ENCODE assay signal across 9 cellular contexts in the genomic region with DNA sequence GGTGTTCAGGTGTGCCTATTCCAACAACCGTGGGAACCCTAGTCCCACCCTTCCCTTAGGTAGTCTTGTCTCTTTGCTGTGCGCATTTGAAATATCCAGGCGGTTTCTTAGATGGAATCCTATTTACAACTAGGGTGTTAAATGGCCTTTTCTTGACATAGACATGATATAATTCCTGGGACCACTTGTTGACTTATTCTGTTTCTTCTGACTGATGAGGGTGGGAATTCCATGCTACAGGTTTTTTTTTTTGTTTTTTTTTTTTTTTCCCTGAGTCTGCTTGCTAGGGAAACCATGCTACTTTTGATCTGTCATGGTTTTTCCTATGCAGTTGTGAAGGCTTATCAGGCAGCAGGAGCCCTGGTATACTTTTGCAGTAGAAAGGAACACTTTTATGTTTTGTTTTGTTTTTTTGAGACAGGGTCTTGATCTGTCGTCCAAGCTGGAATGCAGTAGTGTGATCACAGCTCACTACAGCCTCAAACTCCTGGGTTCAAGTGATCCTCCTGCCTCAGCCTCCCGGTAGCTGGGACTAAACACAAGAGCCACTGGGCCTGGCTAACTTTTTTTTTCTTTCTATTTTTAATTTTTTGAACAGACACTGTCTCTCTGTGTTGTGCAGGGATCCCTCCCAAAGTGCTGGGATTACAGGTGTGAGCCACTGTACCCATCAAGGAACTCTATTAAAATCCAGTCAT. TPM values are rescaled to one million over a fixed set of nuclear protein-coding genes. Genes with fewer than 3 reads are reported as not detected.
DNase-seq lines count a peak whose midpoint lies in the region; ATAC-seq and TF ChIP-seq lines count a peak whose summit lies in the region.
"Had no signal": no experiment of that assay in that cellular context is flagged by ENCODE, and none has a peak within 500 bp of the region (broad histone marks: within the 10 kb centered on the region; RNA-seq: fewer than 3 reads in every experiment).

No MANE protein-coding gene starts in this region.

- no peak overlapping the region for H3K9ac ChIP-seq in iPS-15b (ENCODE audit: low read depth, low read length)

- H3K9me3 ChIP-seq in HAP-1, result no peaks in the 10 kb centered on the region
- H3K9me3 ChIP-seq in iPS-15b (ENCODE audit: control insufficient read depth, insufficient read depth, low read length), result no peaks in the 10 kb centered on the region
- H3K9me3 ChIP-seq in spleen, result no peaks in the 10 kb centered on the region
- H3K9me3 ChIP-seq in mucosa of descending colon, result no peaks in the 10 kb centered on the region

- H3K27ac ChIP-seq in spleen, result peak overlapping the region; percentile 85 to 100 (median 98)

- in situ Hi-C loops in HAP-1 (cut with MboI; ENCODE audit: low sequenced_read_pairs), result no loop called here

- H3K4me3 ChIP-seq in HAP-1 (peak overlapping the region; percentile 90), WI38 (ENCODE audit: low read depth, low read length) (peak overlapping the region; percentile 88), iPS-15b (ENCODE audit: low read depth, low read length) (peak overlapping the region; percentile 59), spleen (peak overlapping the region; percentile 85 to 94 (median 92)), mucosa of descending colon (no peak overlapping the region)

- 50 to 69% (median 57%) methylated on average over 5 of the region's 5 CpGs for WGBS in spleen, 5 donors

- no peak for TF ChIP-seq CTCF in WI38 (IDR thresholded peaks at IDR 0.05; ENCODE audit: low read depth, low read length)
- TF ChIP-seq CTCF in spleen (IDR thresholded peaks at IDR 0.05 in 8 of 11, conservative IDR thresholded peaks at IDR 0.05 in 3 of 11), result no peak
- no peak for TF ChIP-seq CTCF in mucosa of descending colon (IDR thresholded peaks at IDR 0.05)

- no peak for DNase-seq in HAP-1 (ENCODE audit: low spot score in 2 of 2)
- DNase-seq in spleen, result no peak
- DNase-seq in AG08396 (ENCODE audit: low spot score), result no peak
- DNase-seq in NCI-H510A (lab: John Stamatoyannopoulos, UW), result no peak
- DNase-seq in pons (ENCODE audit: low spot score), result no peak
- DNase-seq in mucosa of descending colon, result no peak
- DNase-seq: NCI-H524 had no signal

- ATAC-seq in mucosa of descending colon, result no peak

- H3K4me1 ChIP-seq in HAP-1 (peaks cover 27% of the 10 kb centered on the region), iPS-15b (ENCODE audit: control insufficient read depth, insufficient read depth, low read length) (peaks cover 19% of the 10 kb centered on the region), spleen (peaks cover 48 to 88% (median 80%) of the 10 kb centered on the region in 6 donors), mucosa of descending colon (ENCODE audit: low read depth) (peaks cover 43% of the 10 kb centered on the region)

- intact Hi-C loops in spleen (cut with DNase I; ENCODE audit: low total_unique reads), result loop anchor here (5.0 kb wide), 1 partner anchor 90 kb away; no protein-coding TSS in a partner anchor
- intact Hi-C loops in mucosa of descending colon (cut with DNase I, micrococcal nuclease), result no loop called here

- no peak for TF ChIP-seq POLR2A in spleen (IDR thresholded peaks at IDR 0.05)

- H3K27me3 ChIP-seq in HAP-1 (ENCODE audit: low read depth), result no peaks in the 10 kb centered on the region
- peaks cover 14% of the 10 kb centered on the region for H3K27me3 ChIP-seq in iPS-15b (ENCODE audit: control insufficient read depth, insufficient read depth, low read length)
- H3K27me3 ChIP-seq in spleen (replicated peaks in 1 of 7), result no peaks in the 10 kb centered on the region

- H3K36me3 ChIP-seq in HAP-1 (replicated peaks) (no peaks in the 10 kb centered on the region), iPS-15b (ENCODE audit: control insufficient read depth, insufficient read depth, low read length) (no peaks in the 10 kb centered on the region), spleen (no peaks in the 10 kb centered on the region), mucosa of descending colon (ENCODE audit: low read depth) (no peaks in the 10 kb centered on the region)

RNA-seq across cellular contexts. Expression of gene STIM1, which starts 1.5 kb away (rescaled TPM):
- total RNA-seq in spleen, result 10 to 100 TPM; 55.4 to 85.2 (median 65.0) TPM
- polyA plus RNA-seq in spleen, result 10 to 100 TPM; 13.0 to 22.5 (median 16.3) TPM
- 10 to 100 TPM; 56.1 to 74.8 (median 72.5) TPM for total RNA-seq in mucosa of descending colon

RNA-seq across cellular contexts. Expression of gene RHOG, which starts 16.2 kb away (rescaled TPM):
- total RNA-seq in spleen, result 100 to 1,000 TPM; 144 to 256 (median 155) TPM
- polyA plus RNA-seq in spleen, result 100 to 1,000 TPM; 102 to 142 (median 107) TPM
- 10 to 100 TPM; 62.7 to 77.2 (median 74.1) TPM for total RNA-seq in mucosa of descending colon

RNA-seq across cellular contexts. Expression of gene PGAP2, which starts 48.6 kb away (rescaled TPM):
- total RNA-seq in spleen (10 to 100 TPM; 10.7 to 22.2 (median 13.3) TPM), mucosa of descending colon (10 to 100 TPM; 15.7 to 32.8 (median 25.9) TPM)
- 10 to 100 TPM; 14.9 to 19.7 (median 15.1) TPM for polyA plus RNA-seq in spleen

RNA-seq across cellular contexts. Expression of gene NUP98, which starts 59.7 kb away (rescaled TPM):
- 100 to 1,000 TPM in 3 of 7 donors, 10 to 100 TPM in 4; 71.2 to 171 (median 99.7) TPM for total RNA-seq in spleen
- 10 to 100 TPM; 12.6 to 21.4 (median 16.9) TPM for polyA plus RNA-seq in spleen
- total RNA-seq in mucosa of descending colon, result 10 to 100 TPM; 53.7 to 69.7 (median 60.6) TPM
